In genomic region chr1:43067856-43068751, GRCh38 we compare ENCODE assay signal across 8 cellular contexts.
A peak's percentile ranks its signal among the peaks of the same experiment; 100 is the strongest.
DNase-seq lines count a peak whose midpoint lies in the region; ATAC-seq and TF ChIP-seq lines count a peak whose summit lies in the region.

No MANE protein-coding gene starts in this region.

- TF ChIP-seq RAD21 in IMR-90 (IDR thresholded peaks at IDR 0.05; ENCODE audit: low read length) = no peak

- H3K9me1 ChIP-seq in IMR-90 (ENCODE audit: insufficient read depth, low read length) = peaks cover 5% of the 10 kb centered on the region

- POLR2A ChIA-PET in IMR-90 (lab: Charles Lee; ENCODE audit: unreplicated experiment) = no interaction called here

- H3K9ac ChIP-seq in IMR-90 (ENCODE audit: low read depth, low read length) = peak overlapping the region; percentile 6; the same call in 1 of the 2 replicates

- H3K27ac ChIP-seq in IMR-90 (ENCODE audit: insufficient read depth, low read length) (no peak overlapping the region; the same call in 1 of the 2 replicates), caudate nucleus (ENCODE audit: low read depth, low read length) (peak overlapping the region; percentile 68), aorta (ENCODE audit: low read depth in 1 of 2, low read length in 2 of 2) (no peak overlapping the region)

- H3K9me3 ChIP-seq in BE2C = no peaks in the 10 kb centered on the region
- H3K9me3 ChIP-seq in IMR-90 (ENCODE audit: control insufficient read depth, insufficient read depth, low read length) = no peaks in the 10 kb centered on the region
- no peaks in the 10 kb centered on the region for H3K9me3 ChIP-seq in aorta (ENCODE audit: control insufficient read depth, low read length)

- H3K36me3 ChIP-seq in BE2C (no peaks in the 10 kb centered on the region), IMR-90 (ENCODE audit: control insufficient read depth, insufficient read depth, low read length) (no peaks in the 10 kb centered on the region), aorta (ENCODE audit: control insufficient read depth in 1 of 2, insufficient read depth in 2 of 2, low read length in 1 of 2) (no peaks in the 10 kb centered on the region)

- no peaks in the 10 kb centered on the region for H4K20me1 ChIP-seq in IMR-90 (ENCODE audit: insufficient read depth, low read length)

- no TSS peak for BruUV-seq in IMR-90 (replicated peaks; lab: Mats Ljungman, UMichigan)

- H2BK20ac ChIP-seq in IMR-90 (ENCODE audit: low read depth, low read length) = peak overlapping the region; percentile 78

- peak overlapping the region; percentile 56 to 84; a peak in 3 of 4 replicates for H4K8ac ChIP-seq in IMR-90 (ENCODE audit: low read depth in 2 of 2, low read length in 2 of 2)

- peak overlapping the region; percentile 89 for H2AK9ac ChIP-seq in IMR-90 (replicated peaks; ENCODE audit: low read depth, low read length, poor library complexity)

- H3K56ac ChIP-seq in IMR-90 (ENCODE audit: extremely low read depth, insufficient read depth, low read length) = no peak overlapping the region

- peak; percentile 44 for DNase-seq in BE2C
- DNase-seq in IMR-90 = no peak
- DNase-seq in caudate nucleus (lab: John Stamatoyannopoulos, UW) = peak in 18 of 61 donors; percentile 6 to 67 (median 26)
- DNase-seq in medulla oblongata (ENCODE audit: extremely low spot score) = peak; percentile 41
- DNase-seq in aorta = peak in 1 of 2 donors; percentile 78
- DNase-seq in ureter (ENCODE audit: low spot score) = no peak
- DNase-seq in GM13977 (ENCODE audit: low spot score) = no peak

- 18% methylated on average over 18 of the region's 64 CpGs; no CpG with 5 or more reads in 1 of the 2 experiments for WGBS in IMR-90 (ENCODE audit: extremely low coverage in 2 of 2, insufficient read length in 1 of 2), 2 experiments
- WGBS in aorta, 2 donors = 12 to 14% methylated on average over 50 to 64 of the region's 64 CpGs

- H3K23ac ChIP-seq in IMR-90 (ENCODE audit: low read depth, low read length) = peak overlapping the region; percentile 69; the same call in 1 of the 2 replicates

- H3K4me1 ChIP-seq in BE2C (peaks cover 15% of the 10 kb centered on the region), IMR-90 (ENCODE audit: control insufficient read depth, insufficient read depth, low read length) (peaks cover 13% of the 10 kb centered on the region), aorta (ENCODE audit: control insufficient read depth in 1 of 2, insufficient read depth in 2 of 2, low read length in 2 of 2) (no peaks in the 10 kb centered on the region)

- intact Hi-C loops in IMR-90 (cut with micrococcal nuclease) (no loop called here), aorta (cut with DNase I) (no loop called here)

- peak overlapping the region; percentile 90 for H2BK120ac ChIP-seq in IMR-90 (ENCODE audit: low read depth, low read length)

- H3K27me3 ChIP-seq in BE2C (no peaks in the 10 kb centered on the region), IMR-90 (ENCODE audit: control insufficient read depth, insufficient read depth, low read length) (0 out of 2 replicates have a peak, but pooled peaks cover 1% of the 10 kb centered on the region), aorta (ENCODE audit: control insufficient read depth in 1 of 2, insufficient read depth in 2 of 2, low read length in 1 of 2) (no peaks in the 10 kb centered on the region)

- CTCF ChIA-PET in IMR-90 (lab: Yijun Ruan, JAX) = no interaction called here

- peak overlapping the region; percentile 15; the same call in 2 of the 3 replicates for H2BK15ac ChIP-seq in IMR-90 (ENCODE audit: low read depth, low read length)

- peak overlapping the region; percentile 74 for H3K4ac ChIP-seq in IMR-90 (ENCODE audit: low read depth, low read length)

- dilution Hi-C loops in IMR-90 (cut with HindIII; ENCODE audit: low sequenced_read_pairs, unreplicated experiment) = no loop called here

- in situ Hi-C loops in IMR-90 (cut with MboI; ENCODE audit: low sequenced_read_pairs) (loop anchor here (5.0 kb wide), 1 partner anchor 146 kb away; no protein-coding TSS in a partner anchor), GM13977 (cut with MboI; ENCODE audit: low pct_unique_long_range_greater_than_20kb, low sequenced_read_pairs, unreplicated experiment) (loop anchor here (25.0 kb wide), 1 partner anchor 306 kb away; the partner anchor contains the start of genes C1orf50 and P3H1)

- TF ChIP-seq POLR2A in IMR-90 (IDR thresholded peaks at IDR 0.05; ENCODE audit: low read depth, low read length) = no peak

- peak; percentile 35 for ATAC-seq in IMR-90 (ENCODE audit: low read depth)
- no peak for ATAC-seq in aorta (ENCODE audit: low FRiP score)
- ATAC-seq in HG03378 (IDR thresholded peaks at IDR 0.05; ENCODE audit: unreplicated experiment) = no peak

- H3K4me2 ChIP-seq in IMR-90 (ENCODE audit: low read depth, low read length) = peak overlapping the region; percentile 33

- H2BK5ac ChIP-seq in IMR-90 (ENCODE audit: low read depth, low read length, poor library complexity, severe bottlenecking) = no peak overlapping the region

- peak overlapping the region; percentile 94 for H4K91ac ChIP-seq in IMR-90 (ENCODE audit: insufficient read depth, low read depth, low read length)

- peak overlapping the region; percentile 90 for H2AFZ ChIP-seq in IMR-90 (replicated peaks; ENCODE audit: low read length, poor library complexity)

- TF ChIP-seq CTCF in BE2C (IDR thresholded peaks at IDR 0.05; ENCODE audit: low read depth, low read length) (no peak), IMR-90 (conservative IDR thresholded peaks at IDR 0.05; ENCODE audit: low read depth, low read length) (no peak), GM13977 (IDR thresholded peaks at IDR 0.05; ENCODE audit: extremely low read depth, insufficient read depth, missing control alignments) (no peak)

- H3K4me3 ChIP-seq in BE2C (ENCODE audit: low read depth, low read length) (peak overlapping the region; percentile 23; the same call in 1 of the 2 replicates), IMR-90 (ENCODE audit: insufficient read depth, low read depth, low read length) (no peak overlapping the region), aorta (ENCODE audit: low read length in 2 of 2) (peak overlapping the region; percentile 28 to 36)

- no peaks in the 10 kb centered on the region for H3K79me1 ChIP-seq in IMR-90 (ENCODE audit: low read depth in 1 of 2, low read length in 2 of 2)

- peak overlapping the region; percentile 48; the same call in 1 of the 2 replicates for H2AK5ac ChIP-seq in IMR-90 (ENCODE audit: low read depth, low read length)

- peak overlapping the region; percentile 96 for H3K14ac ChIP-seq in IMR-90 (replicated peaks; ENCODE audit: low read depth, low read length)

- peak overlapping the region; percentile 55 for H3K18ac ChIP-seq in IMR-90 (ENCODE audit: low read depth, low read length)

- peak overlapping the region; percentile 81 for H4K5ac ChIP-seq in IMR-90 (ENCODE audit: low read depth, low read length)

TF ChIP-seq in IMR-90, 13 proteins besides CTCF, POLR2A, EP300 and RAD21:
- TF ChIP-seq FOS (IDR thresholded peaks at IDR 0.05; ENCODE audit: low read depth, low read length) (no peak), RFX5 (IDR thresholded peaks at IDR 0.05; ENCODE audit: low read depth, low read length) (no peak), USF2 (IDR thresholded peaks at IDR 0.05; ENCODE audit: low read depth, low read length) (no peak), MAFK (IDR thresholded peaks at IDR 0.05; ENCODE audit: low read depth, low read length) (no peak), MXI1 (IDR thresholded peaks at IDR 0.05; ENCODE audit: borderline replicate concordance, low read depth, low read length) (no peak), BHLHE40 (IDR thresholded peaks at IDR 0.05; ENCODE audit: low read depth, low read length) (no peak), CEBPB (IDR thresholded peaks at IDR 0.05; ENCODE audit: low read depth, low read length) (no peak), MAZ (IDR thresholded peaks at IDR 0.05; ENCODE audit: borderline replicate concordance, low read depth, low read length) (no peak), RCOR1 (IDR thresholded peaks at IDR 0.05; ENCODE audit: insufficient replicate concordance, low read length) (no peak), NFE2L2 (IDR thresholded peaks at IDR 0.05; ENCODE audit: low read depth, low read length) (no peak), CHD1 (IDR thresholded peaks at IDR 0.05; ENCODE audit: low read depth, low read length) (no peak), SMC3 (IDR thresholded peaks at IDR 0.05; ENCODE audit: low read depth, low read length) (no peak)
- TF ChIP-seq, protein P1, sequence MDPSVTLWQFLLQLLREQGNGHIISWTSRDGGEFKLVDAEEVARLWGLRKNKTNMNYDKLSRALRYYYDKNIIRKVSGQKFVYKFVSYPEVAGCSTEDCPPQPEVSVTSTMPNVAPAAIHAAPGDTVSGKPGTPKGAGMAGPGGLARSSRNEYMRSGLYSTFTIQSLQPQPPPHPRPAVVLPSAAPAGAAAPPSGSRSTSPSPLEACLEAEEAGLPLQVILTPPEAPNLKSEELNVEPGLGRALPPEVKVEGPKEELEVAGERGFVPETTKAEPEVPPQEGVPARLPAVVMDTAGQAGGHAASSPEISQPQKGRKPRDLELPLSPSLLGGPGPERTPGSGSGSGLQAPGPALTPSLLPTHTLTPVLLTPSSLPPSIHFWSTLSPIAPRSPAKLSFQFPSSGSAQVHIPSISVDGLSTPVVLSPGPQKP (IDR thresholded peaks at IDR 0.05; ENCODE audit: borderline replicate concordance, low read depth, low read length) = no peak

Comparison
In these comparisons a context has a peak if more than half of its experiments do, and no peak if none do; other contexts are left out.
1. DNase-seq: peak in BE2C (single experiment) and medulla oblongata (single experiment); none in IMR-90 (single experiment), ureter (single experiment) and GM13977 (single experiment).